In genomic region chr1:241849345-241849695, GRCh38 we compare ENCODE assay signal across 11 cellular contexts. TPM values are rescaled to one million over a fixed set of nuclear protein-coding genes. Genes with fewer than 3 reads are reported as not detected.
DNase-seq lines count a peak whose midpoint lies in the region; ATAC-seq, FAIRE-seq and TF ChIP-seq lines count a peak whose summit lies in the region.
"Had no signal": no experiment of that assay in that cellular context is flagged by ENCODE, and none has a peak within 500 bp of the region (broad histone marks: within the 10 kb centered on the region; RNA-seq: fewer than 3 reads in every experiment).

No MANE protein-coding gene starts in this region.

- peaks cover 4% of the 10 kb centered on the region for H3K4me1 Mint-ChIP-seq in activated T-helper 17 cell treated with anti-CD3 and anti-CD28 coated beads, Interleukin-2, amount 50 U/mL, for 72 hours
- peaks cover 7 to 43% (median 17%) of the 10 kb centered on the region in 7 donors for H3K4me1 Mint-ChIP-seq in naive thymus-derived CD4-positive, alpha-beta T cell

- H3K4me2 ChIP-seq in IMR-90 (ENCODE audit: low read depth, low read length), result peak overlapping the region; percentile 46

- H3K14ac ChIP-seq in IMR-90 (replicated peaks; ENCODE audit: low read depth, low read length), result no peak overlapping the region

- intact Hi-C loops in IMR-90 (cut with micrococcal nuclease), result no loop called here
- intact Hi-C loops in naive thymus-derived CD4-positive, alpha-beta T cell (cut with micrococcal nuclease), result loop anchor here in 1 of 2 donors (5.0 kb wide), 1 partner anchor 1478 kb away; no protein-coding TSS in a partner anchor

- H3K4ac ChIP-seq in IMR-90 (ENCODE audit: low read depth, low read length), result no peak overlapping the region

- H3K9me1 ChIP-seq in IMR-90 (ENCODE audit: insufficient read depth, low read length), result no peaks in the 10 kb centered on the region; the same call in 1 of the 2 replicates

- H2AK9ac ChIP-seq in IMR-90 (replicated peaks; ENCODE audit: low read depth, low read length, poor library complexity), result no peak overlapping the region

- H4K5ac ChIP-seq in IMR-90 (ENCODE audit: low read depth, low read length), result no peak overlapping the region

- ATAC-seq in IMR-90 (ENCODE audit: low read depth) (no peak), HG02840 (IDR thresholded peaks at IDR 0.05; ENCODE audit: low FRiP score, unreplicated experiment) (no peak), HG03095 (IDR thresholded peaks at IDR 0.05; ENCODE audit: unreplicated experiment) (no peak)
- ATAC-seq in activated T-helper 17 cell treated with anti-CD3 and anti-CD28 coated beads, Interleukin-2, amount 50 U/mL, for 72 hours (replicated peaks), result no peak
- no peak for ATAC-seq in naive thymus-derived CD4-positive, alpha-beta T cell

- H3K9me3 Mint-ChIP-seq in activated T-helper 17 cell treated with anti-CD3 and anti-CD28 coated beads, Interleukin-2, amount 50 U/mL, for 72 hours, result no peaks in the 10 kb centered on the region
- no peaks in the 10 kb centered on the region for H3K9me3 Mint-ChIP-seq in naive thymus-derived CD4-positive, alpha-beta T cell

- no peak for TF ChIP-seq CTCF in IMR-90 (conservative IDR thresholded peaks at IDR 0.05; ENCODE audit: low read depth, low read length)

- H2AFZ ChIP-seq in IMR-90 (replicated peaks; ENCODE audit: low read length, poor library complexity), result no peak overlapping the region

- dilution Hi-C loops in IMR-90 (cut with HindIII; ENCODE audit: low sequenced_read_pairs, unreplicated experiment), result no loop called here

- no peak overlapping the region for H2BK120ac ChIP-seq in IMR-90 (ENCODE audit: low read depth, low read length)

- no peak overlapping the region for H2BK20ac ChIP-seq in IMR-90 (ENCODE audit: low read depth, low read length)

- no peaks in the 10 kb centered on the region for H3K27me3 ChIP-seq in IMR-90 (ENCODE audit: control insufficient read depth, insufficient read depth, low read length)
- H3K27me3 ChIP-seq in naive thymus-derived CD4-positive, alpha-beta T cell (ENCODE audit: control insufficient read depth in 2 of 2, insufficient read depth in 2 of 2, low read length in 2 of 2), result no peaks in the 10 kb centered on the region

- H4K20me1 ChIP-seq in IMR-90 (ENCODE audit: insufficient read depth, low read length), result no peaks in the 10 kb centered on the region

- no peak for FAIRE-seq in frontal cortex (lab: Jason Lieb, UNC)
- FAIRE-seq: H54, small intestine had no signal

- peaks cover 61% of the 10 kb centered on the region for H3K36me3 Mint-ChIP-seq in activated T-helper 17 cell treated with anti-CD3 and anti-CD28 coated beads, Interleukin-2, amount 50 U/mL, for 72 hours (ENCODE audit: low read depth)
- peaks cover 0 to 12% (median 0%) of the 10 kb centered on the region in 5 donors for H3K36me3 Mint-ChIP-seq in naive thymus-derived CD4-positive, alpha-beta T cell

- no peak overlapping the region for H4K8ac ChIP-seq in IMR-90 (ENCODE audit: low read depth in 2 of 2, low read length in 2 of 2)

- no peak overlapping the region for H3K18ac ChIP-seq in IMR-90 (ENCODE audit: low read depth, low read length)

- no peak overlapping the region for H2AK5ac ChIP-seq in IMR-90 (ENCODE audit: low read depth, low read length)

- CTCF ChIA-PET in IMR-90 (lab: Yijun Ruan, JAX), result no interaction called here
- CTCF ChIA-PET in naive thymus-derived CD4-positive, alpha-beta T cell (lab: Charles Lee), result no interaction called here

- no peak overlapping the region for H3K23ac ChIP-seq in IMR-90 (ENCODE audit: low read depth, low read length)

- no peak for DNase-seq in IMR-90
- no peak for DNase-seq in naive thymus-derived CD4-positive, alpha-beta T cell
- DNase-seq in UCSD-AML1 (lab: John Stamatoyannopoulos, UW; ENCODE audit: unreplicated experiment), result no peak
- DNase-seq in frontal cortex (ENCODE audit: low spot score in 2 of 2), result no peak
- DNase-seq: NCI-H1048, small intestine had no signal

- BruUV-seq in IMR-90 (replicated peaks; lab: Mats Ljungman, UMichigan), result no TSS peak

- POLR2A ChIA-PET in IMR-90 (lab: Charles Lee; ENCODE audit: unreplicated experiment), result no interaction called here
- POLR2A ChIA-PET in naive thymus-derived CD4-positive, alpha-beta T cell (lab: Charles Lee), result no interaction called here

- H3K36me3 ChIP-seq in ES-I3 (ENCODE audit: insufficient read depth, low read length) (peaks cover 14% of the 10 kb centered on the region), IMR-90 (ENCODE audit: control insufficient read depth, insufficient read depth, low read length) (peaks cover under 1% of the 10 kb centered on the region; the same call in 1 of the 2 replicates)
- H3K36me3 ChIP-seq in naive thymus-derived CD4-positive, alpha-beta T cell (ENCODE audit: control insufficient read depth in 2 of 3, insufficient read depth in 3 of 3, low read length in 3 of 3), result peaks cover 0 to 3% (median 0%) of the 10 kb centered on the region in 3 experiments

- WGBS in IMR-90 (ENCODE audit: extremely low coverage in 2 of 2, insufficient read length in 1 of 2), 2 experiments, result 0% methylated on average over 1 of the region's 6 CpGs; no CpG with 5 or more reads in 1 of the 2 experiments

- no peak overlapping the region for H3K27ac ChIP-seq in IMR-90 (ENCODE audit: insufficient read depth, low read length)
- H3K27ac ChIP-seq in naive thymus-derived CD4-positive, alpha-beta T cell (ENCODE audit: low read depth, low read length), result no peak overlapping the region

- H4K91ac ChIP-seq in IMR-90 (ENCODE audit: insufficient read depth, low read depth, low read length), result no peak overlapping the region

- peaks cover 5 to 7% of the 10 kb centered on the region in 2 experiments for H3K79me1 ChIP-seq in IMR-90 (ENCODE audit: low read depth in 1 of 2, low read length in 2 of 2)

- peak overlapping the region; percentile 99 for H3K4me3 Mint-ChIP-seq in activated T-helper 17 cell treated with anti-CD3 and anti-CD28 coated beads, Interleukin-2, amount 50 U/mL, for 72 hours
- H3K4me3 Mint-ChIP-seq in naive thymus-derived CD4-positive, alpha-beta T cell, result peak overlapping the region in 6 of 10 donors; percentile 12 to 97 (median 91)

- no peak overlapping the region for H2BK5ac ChIP-seq in IMR-90 (ENCODE audit: low read depth, low read length, poor library complexity, severe bottlenecking)

- H3K27ac Mint-ChIP-seq in activated T-helper 17 cell treated with anti-CD3 and anti-CD28 coated beads, Interleukin-2, amount 50 U/mL, for 72 hours, result peak overlapping the region; percentile 98
- H3K27ac Mint-ChIP-seq in naive thymus-derived CD4-positive, alpha-beta T cell, result peak overlapping the region in 2 of 9 donors; percentile 95 to 99

- H3K9ac ChIP-seq in ES-I3 (ENCODE audit: low read depth, low read length), result peak overlapping the region; percentile 93; the same call in 1 of the 2 replicates
- no peak overlapping the region for H3K9ac ChIP-seq in IMR-90 (ENCODE audit: low read depth, low read length)

- H3K27me3 Mint-ChIP-seq in activated T-helper 17 cell treated with anti-CD3 and anti-CD28 coated beads, Interleukin-2, amount 50 U/mL, for 72 hours, result no peaks in the 10 kb centered on the region
- H3K27me3 Mint-ChIP-seq in naive thymus-derived CD4-positive, alpha-beta T cell, result peaks cover 0 to under 1% (median 0%) of the 10 kb centered on the region in 5 donors

- H3K9me3 ChIP-seq in ES-I3 (ENCODE audit: control insufficient read depth, insufficient read depth, low read length) (no peaks in the 10 kb centered on the region), IMR-90 (ENCODE audit: control insufficient read depth, insufficient read depth, low read length) (no peaks in the 10 kb centered on the region)
- no peaks in the 10 kb centered on the region for H3K9me3 ChIP-seq in naive thymus-derived CD4-positive, alpha-beta T cell (ENCODE audit: control insufficient read depth in 2 of 3, low read length in 3 of 3)

- TF ChIP-seq POLR2A in IMR-90 (IDR thresholded peaks at IDR 0.05; ENCODE audit: low read depth, low read length), result no peak

- H3K4me1 ChIP-seq in ES-I3 (ENCODE audit: insufficient read depth, low read length) (peaks cover 6% of the 10 kb centered on the region; the same call in 1 of the 2 replicates), IMR-90 (ENCODE audit: control insufficient read depth, insufficient read depth, low read length) (no peaks in the 10 kb centered on the region)
- peaks cover 6 to 12% of the 10 kb centered on the region in 2 donors for H3K4me1 ChIP-seq in naive thymus-derived CD4-positive, alpha-beta T cell (ENCODE audit: control insufficient read depth in 2 of 2, insufficient read depth in 2 of 2, low read length in 2 of 2)

- in situ Hi-C loops in IMR-90 (cut with MboI; ENCODE audit: low sequenced_read_pairs), result no loop called here

- H2BK15ac ChIP-seq in IMR-90 (ENCODE audit: low read depth, low read length), result no peak overlapping the region

- H3K4me3 ChIP-seq in IMR-90 (ENCODE audit: insufficient read depth, low read depth, low read length), result peak overlapping the region; percentile 6; the same call in 1 of the 2 replicates
- H3K4me3 ChIP-seq in naive thymus-derived CD4-positive, alpha-beta T cell (ENCODE audit: low read length), result no peak overlapping the region

- H3K56ac ChIP-seq in IMR-90 (ENCODE audit: extremely low read depth, insufficient read depth, low read length), result no peak overlapping the region

- TF ChIP-seq RAD21 in IMR-90 (IDR thresholded peaks at IDR 0.05; ENCODE audit: low read length), result no peak

TF ChIP-seq in IMR-90, 13 proteins besides CTCF, POLR2A, EP300 and RAD21 (continues in another document):
- TF ChIP-seq RCOR1 (IDR thresholded peaks at IDR 0.05; ENCODE audit: insufficient replicate concordance, low read length) (no peak), FOS (IDR thresholded peaks at IDR 0.05; ENCODE audit: low read depth, low read length) (no peak), NFE2L2 (IDR thresholded peaks at IDR 0.05; ENCODE audit: low read depth, low read length) (no peak), USF2 (IDR thresholded peaks at IDR 0.05; ENCODE audit: low read depth, low read length) (no peak), MAFK (IDR thresholded peaks at IDR 0.05; ENCODE audit: low read depth, low read length) (no peak), CEBPB (IDR thresholded peaks at IDR 0.05; ENCODE audit: low read depth, low read length) (no peak)

RNA-seq across cellular contexts. Expression of gene EXO1, which starts 1.3 kb away (rescaled TPM):
- total RNA-seq in IMR-90 (2012; rRNA removed), result 12.9 and 18.9 TPM in 2 replicates
- polyA plus RNA-seq in IMR-90 (2012; rRNA removed), result 3.9 and 5.1 TPM in 2 replicates
- 1.7 and 2.8 TPM in 2 replicates for polyA plus RNA-seq in IMR-90 (2012; cell fraction: cytosol; rRNA removed)
- polyA plus RNA-seq in IMR-90 (2012; cell fraction: nucleus; rRNA removed; ENCODE audit: low replicate concordance), result 1.7 and 4.0 TPM in 2 replicates
- total RNA-seq in activated T-helper 17 cell treated with anti-CD3 and anti-CD28 coated beads, Interleukin-2, amount 50 U/mL, for 72 hours, result 10 to 100 TPM; 32.3 to 50.2 TPM
- 10 to 100 TPM in 1 of 5 experiments, 1 to 10 TPM in 2, under 1 TPM in 2; 0.11 to 29.8 (median 1.0) TPM for total RNA-seq in naive thymus-derived CD4-positive, alpha-beta T cell
- not detected for polyA plus RNA-seq in naive thymus-derived CD4-positive, alpha-beta T cell
- 3.3 TPM for total RNA-seq in frontal cortex
